1 cellular context compared by ENCODE assay signal in genomic region chr10:52443419-52444388, GRCh38.
TF ChIP-seq lines count a peak whose summit lies in the region.

No MANE protein-coding gene starts in this region.

TF ChIP-seq in SK-N-SH, 30 proteins besides CTCF, POLR2A, EP300 and RAD21 (continued from another document):
- TF ChIP-seq MEF2A (IDR thresholded peaks at IDR 0.05; ENCODE audit: borderline replicate concordance, low read depth) (peak; percentile 57; the same call in 1 of the 2 replicates), POLR2AphosphoS5 (IDR thresholded peaks at IDR 0.05; ENCODE audit: low read depth, low read length) (no peak), NFIC (IDR thresholded peaks at IDR 0.05; ENCODE audit: borderline replicate concordance) (peak; percentile 48; the same call in 1 of the 2 replicates), FOXJ3 (CRISPR knock-in tag; IDR thresholded peaks at IDR 0.05) (no peak)
- TF ChIP-seq, protein P1, sequence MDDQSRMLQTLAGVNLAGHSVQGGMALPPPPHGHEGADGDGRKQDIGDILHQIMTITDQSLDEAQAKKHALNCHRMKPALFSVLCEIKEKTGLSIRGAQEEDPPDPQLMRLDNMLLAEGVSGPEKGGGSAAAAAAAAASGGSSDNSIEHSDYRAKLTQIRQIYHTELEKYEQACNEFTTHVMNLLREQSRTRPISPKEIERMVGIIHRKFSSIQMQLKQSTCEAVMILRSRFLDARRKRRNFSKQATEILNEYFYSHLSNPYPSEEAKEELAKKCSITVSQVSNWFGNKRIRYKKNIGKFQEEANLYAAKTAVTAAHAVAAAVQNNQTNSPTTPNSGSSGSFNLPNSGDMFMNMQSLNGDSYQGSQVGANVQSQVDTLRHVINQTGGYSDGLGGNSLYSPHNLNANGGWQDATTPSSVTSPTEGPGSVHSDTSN (IDR thresholded peaks at IDR 0.05) = peak; percentile 2
- TF ChIP-seq, protein P2, sequence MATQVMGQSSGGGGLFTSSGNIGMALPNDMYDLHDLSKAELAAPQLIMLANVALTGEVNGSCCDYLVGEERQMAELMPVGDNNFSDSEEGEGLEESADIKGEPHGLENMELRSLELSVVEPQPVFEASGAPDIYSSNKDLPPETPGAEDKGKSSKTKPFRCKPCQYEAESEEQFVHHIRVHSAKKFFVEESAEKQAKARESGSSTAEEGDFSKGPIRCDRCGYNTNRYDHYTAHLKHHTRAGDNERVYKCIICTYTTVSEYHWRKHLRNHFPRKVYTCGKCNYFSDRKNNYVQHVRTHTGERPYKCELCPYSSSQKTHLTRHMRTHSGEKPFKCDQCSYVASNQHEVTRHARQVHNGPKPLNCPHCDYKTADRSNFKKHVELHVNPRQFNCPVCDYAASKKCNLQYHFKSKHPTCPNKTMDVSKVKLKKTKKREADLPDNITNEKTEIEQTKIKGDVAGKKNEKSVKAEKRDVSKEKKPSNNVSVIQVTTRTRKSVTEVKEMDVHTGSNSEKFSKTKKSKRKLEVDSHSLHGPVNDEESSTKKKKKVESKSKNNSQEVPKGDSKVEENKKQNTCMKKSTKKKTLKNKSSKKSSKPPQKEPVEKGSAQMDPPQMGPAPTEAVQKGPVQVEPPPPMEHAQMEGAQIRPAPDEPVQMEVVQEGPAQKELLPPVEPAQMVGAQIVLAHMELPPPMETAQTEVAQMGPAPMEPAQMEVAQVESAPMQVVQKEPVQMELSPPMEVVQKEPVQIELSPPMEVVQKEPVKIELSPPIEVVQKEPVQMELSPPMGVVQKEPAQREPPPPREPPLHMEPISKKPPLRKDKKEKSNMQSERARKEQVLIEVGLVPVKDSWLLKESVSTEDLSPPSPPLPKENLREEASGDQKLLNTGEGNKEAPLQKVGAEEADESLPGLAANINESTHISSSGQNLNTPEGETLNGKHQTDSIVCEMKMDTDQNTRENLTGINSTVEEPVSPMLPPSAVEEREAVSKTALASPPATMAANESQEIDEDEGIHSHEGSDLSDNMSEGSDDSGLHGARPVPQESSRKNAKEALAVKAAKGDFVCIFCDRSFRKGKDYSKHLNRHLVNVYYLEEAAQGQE (IDR thresholded peaks at IDR 0.05; ENCODE audit: low read depth, low read length) = no peak
